In genomic region chr19:12695514-12695913, GRCh38 we compare ENCODE assay signal across 9 cellular contexts. TPM values are rescaled to one million over a fixed set of nuclear protein-coding genes. Genes with fewer than 3 reads are reported as not detected.
A peak's percentile ranks its signal among the peaks of the same experiment; 100 is the strongest.
DNase-seq lines count a peak whose midpoint lies in the region; ATAC-seq, FAIRE-seq and TF ChIP-seq lines count a peak whose summit lies in the region.
"Had no signal": no experiment of that assay in that cellular context is flagged by ENCODE, and none has a peak within 500 bp of the region (broad histone marks: within the 10 kb centered on the region; RNA-seq: fewer than 3 reads in every experiment).

No MANE protein-coding gene starts in this region.

- H2AFZ ChIP-seq in DND-41 (ENCODE audit: low read depth, low read length) = 0 out of 2 replicates have a peak overlapping the region, but pooled peaks have one; percentile 1

- peaks cover 9% of the 10 kb centered on the region; the same call in 1 of the 2 replicates for H3K79me2 ChIP-seq in DND-41 (ENCODE audit: insufficient read depth, low read length)

- H3K4me3 ChIP-seq in DND-41 (ENCODE audit: low read depth in 1 of 2, low read length in 2 of 2) (peak overlapping the region; percentile 84 to 98; a peak in 3 of 4 replicates), NT2/D1 (ENCODE audit: insufficient read length, low read depth) (peak overlapping the region; percentile 98), endodermal cell (ENCODE audit: low read length) (peak overlapping the region; percentile 91), pancreas (peak overlapping the region in 3 of 4 donors; percentile 61 to 88 (median 71))

- no peak for ATAC-seq in DND-41 (ENCODE audit: insufficient read depth, low read depth)
- no peak for ATAC-seq in pancreas
- no peak for ATAC-seq in GM19467 (IDR thresholded peaks at IDR 0.05; ENCODE audit: unreplicated experiment)
- ATAC-seq in HG02870 (IDR thresholded peaks at IDR 0.05; ENCODE audit: unreplicated experiment) = no peak

- H3K4me3 Mint-ChIP-seq in endodermal cell = peak overlapping the region; percentile 77

- H3K9me3 ChIP-seq in DND-41 (ENCODE audit: insufficient read depth, low read length, severe bottlenecking) = no peaks in the 10 kb centered on the region
- no peaks in the 10 kb centered on the region for H3K9me3 ChIP-seq in NT2/D1 (ENCODE audit: insufficient read depth, low read length)
- H3K9me3 ChIP-seq in endodermal cell (ENCODE audit: control insufficient read depth, low read length) = no peaks in the 10 kb centered on the region
- no peaks in the 10 kb centered on the region for H3K9me3 ChIP-seq in pancreas

- FAIRE-seq in pancreas (lab: Jason Lieb, UNC) = no peak

- no peaks in the 10 kb centered on the region for H3K9me3 Mint-ChIP-seq in endodermal cell

- H3K9ac ChIP-seq in DND-41 (ENCODE audit: low read depth, low read length) = peak overlapping the region; percentile 80
- H3K9ac ChIP-seq in NT2/D1 (ENCODE audit: insufficient read length, low read depth) = peak overlapping the region; percentile 94
- peak overlapping the region; percentile 83 for H3K9ac ChIP-seq in endodermal cell (ENCODE audit: extremely low read depth, low read length, poor library complexity, severe bottlenecking)

- H3K27me3 Mint-ChIP-seq in endodermal cell (ENCODE audit: insufficient read depth) = no peaks in the 10 kb centered on the region

- H3K36me3 Mint-ChIP-seq in endodermal cell (ENCODE audit: low read depth) = peaks cover 17% of the 10 kb centered on the region

- no peak overlapping the region for H3K27ac ChIP-seq in DND-41 (ENCODE audit: low read length)
- no peak overlapping the region for H3K27ac ChIP-seq in endodermal cell (ENCODE audit: low read depth, low read length)
- H3K27ac ChIP-seq in pancreas = no peak overlapping the region

- H3K27me3 ChIP-seq in DND-41 (ENCODE audit: insufficient read depth, low read length, poor library complexity) = no peaks in the 10 kb centered on the region
- H3K27me3 ChIP-seq in NT2/D1 (ENCODE audit: insufficient read depth, insufficient read length) = peaks cover 5% of the 10 kb centered on the region
- no peaks in the 10 kb centered on the region for H3K27me3 ChIP-seq in endodermal cell (ENCODE audit: control insufficient read depth, insufficient read depth, low read length, poor library complexity, severe bottlenecking)
- H3K27me3 ChIP-seq in pancreas = no peaks in the 10 kb centered on the region

- DNase-seq in DND-41 = no peak
- DNase-seq in NT2/D1 (ENCODE audit: low read depth, low spot score) = no peak
- no peak for DNase-seq in endodermal cell
- DNase-seq in pancreas = no peak
- no peak for DNase-seq in HPDE6-E6E7 (ENCODE audit: extremely low spot score)
- no peak for DNase-seq in cerebellum (ENCODE audit: low spot score)
- DNase-seq: NCI-H2081 had no signal

- TF ChIP-seq CTCF in DND-41 (IDR thresholded peaks at IDR 0.05; ENCODE audit: borderline replicate concordance, extremely low read depth, low read length, poor library complexity, severe bottlenecking) = no peak
- TF ChIP-seq CTCF in endodermal cell (conservative IDR thresholded peaks at IDR 0.05) = no peak
- no peak for TF ChIP-seq CTCF in pancreas (IDR thresholded peaks at IDR 0.05)

- no peaks in the 10 kb centered on the region; the same call in 1 of the 2 replicates for H4K20me1 ChIP-seq in DND-41 (ENCODE audit: insufficient read depth, low read length)

- H3K36me3 ChIP-seq in DND-41 (ENCODE audit: insufficient read depth, low read length) (peaks cover 21% of the 10 kb centered on the region), NT2/D1 (ENCODE audit: insufficient read depth, insufficient read length, low read length) (peaks cover 47% of the 10 kb centered on the region), endodermal cell (ENCODE audit: control insufficient read depth, insufficient read depth, low read length) (peaks cover 25% of the 10 kb centered on the region), pancreas (no peaks in the 10 kb centered on the region)

- peak overlapping the region; percentile 90 for H3K4me2 ChIP-seq in DND-41 (ENCODE audit: insufficient read depth, low read length)

- H3K4me1 ChIP-seq in DND-41 (ENCODE audit: insufficient read depth, low read length) (peaks cover 44% of the 10 kb centered on the region), NT2/D1 (ENCODE audit: insufficient read depth, insufficient read length) (peaks cover 3% of the 10 kb centered on the region), endodermal cell (ENCODE audit: control insufficient read depth, insufficient read depth, low read length) (no peaks in the 10 kb centered on the region), pancreas (peaks cover 3 to 9% (median 6%) of the 10 kb centered on the region in 3 donors)

- H3K4me1 Mint-ChIP-seq in endodermal cell = peaks cover 2% of the 10 kb centered on the region

- 91 to 92% methylated on average over 1 of the region's 1 CpG for WGBS in endodermal cell (ENCODE audit: insufficient coverage in 1 of 2, insufficient read length in 1 of 2), 2 experiments
- WGBS in pancreas, 2 donors = 47 to 59% methylated on average over 1 of the region's 1 CpG

- intact Hi-C loops in pancreas (cut with DNase I) = no loop called here

- no peak overlapping the region for H3K27ac Mint-ChIP-seq in endodermal cell

RNA-seq across cellular contexts. Expression of gene FBXW9, which starts 0.9 kb away (rescaled TPM):
- total RNA-seq in endodermal cell (10 to 100 TPM; 12.6 to 14.7 TPM), pancreas (1 to 10 TPM; 3.1 to 5.0 (median 4.2) TPM), cerebellum (5.3 TPM)
- polyA plus RNA-seq in endodermal cell (2013, experiment 1 of 2) = 18.6 TPM
- 20.8 TPM for polyA plus RNA-seq in endodermal cell (2013, experiment 2 of 2)
- polyA plus RNA-seq in pancreas = 1 to 10 TPM; 5.6 to 8.5 TPM

RNA-seq across cellular contexts. Expression of gene GNG14, which starts 7.7 kb away (rescaled TPM):
- not detected for total RNA-seq in endodermal cell
- not detected for polyA plus RNA-seq in endodermal cell (2013, experiment 1 of 2)
- not detected for polyA plus RNA-seq in endodermal cell (2013, experiment 2 of 2)
- total RNA-seq in pancreas = not detected
- not detected for polyA plus RNA-seq in pancreas
- not detected for total RNA-seq in cerebellum

RNA-seq across cellular contexts. Expression of gene DHPS, which starts 13.8 kb away (rescaled TPM):
- 10 to 100 TPM; 76.1 to 98.5 TPM for total RNA-seq in endodermal cell
- 104 TPM for polyA plus RNA-seq in endodermal cell (2013, experiment 1 of 2)
- 94.4 TPM for polyA plus RNA-seq in endodermal cell (2013, experiment 2 of 2)
- total RNA-seq in pancreas = 10 to 100 TPM; 36.0 to 53.2 (median 47.7) TPM
- 10 to 100 TPM; 78.8 to 85.7 TPM for polyA plus RNA-seq in pancreas
- 59.1 TPM for total RNA-seq in cerebellum

RNA-seq across cellular contexts. Expression of gene TNPO2, which starts 28.2 kb away (rescaled TPM):
- total RNA-seq in endodermal cell (100 to 1,000 TPM; 106 to 113 TPM), pancreas (10 to 100 TPM; 15.7 to 29.5 (median 20.8) TPM), cerebellum (92.3 TPM)
- polyA plus RNA-seq in endodermal cell (2013, experiment 1 of 2) = 88.1 TPM
- polyA plus RNA-seq in endodermal cell (2013, experiment 2 of 2) = 76.2 TPM
- 10 to 100 TPM; 29.0 to 37.2 TPM for polyA plus RNA-seq in pancreas

RNA-seq across cellular contexts. Expression of gene WDR83, which starts 28.9 kb away (rescaled TPM):
- total RNA-seq in endodermal cell = 10 to 100 TPM; 18.8 to 26.2 TPM
- 12.9 TPM for polyA plus RNA-seq in endodermal cell (2013, experiment 1 of 2)
- polyA plus RNA-seq in endodermal cell (2013, experiment 2 of 2) = 16.6 TPM
- total RNA-seq in pancreas = 1 to 10 TPM; 3.5 to 8.8 (median 5.7) TPM
- 10 to 100 TPM; 25.6 to 28.1 TPM for polyA plus RNA-seq in pancreas
- total RNA-seq in cerebellum = 6.3 TPM
